ENCODE assay signal across 24 cellular contexts in the genomic region with DNA sequence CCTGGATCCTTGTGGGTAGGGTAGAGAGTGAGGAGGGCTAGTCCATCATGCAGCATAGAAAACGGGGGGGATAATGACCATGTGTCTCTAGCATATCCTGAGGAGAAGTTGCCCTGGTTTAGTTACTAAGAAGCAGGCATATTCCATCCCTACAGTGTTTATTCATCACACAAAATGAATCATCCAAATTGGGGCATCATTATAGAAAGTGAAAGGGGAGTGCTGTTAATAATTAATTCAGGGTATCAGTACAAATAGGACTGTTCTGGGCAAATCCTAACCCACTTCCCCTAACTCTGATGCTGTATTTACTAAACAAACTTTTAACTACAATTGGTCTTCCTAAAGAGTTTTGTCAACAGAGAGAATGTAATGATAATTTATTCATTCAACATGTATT.
"Had no signal": no experiment of that assay in that cellular context is flagged by ENCODE, and none has a peak within 500 bp of the region (broad histone marks: within the 10 kb centered on the region; RNA-seq: fewer than 3 reads in every experiment).

No MANE protein-coding gene starts in this region.

- H3K36me3 ChIP-seq: brain microvascular endothelial cell, cardiac muscle cell, SJCRH30 had no signal

- DNase-seq: activated CD4-positive, CD25-positive, alpha-beta regulatory T cell; activated CD8-positive, alpha-beta memory T cell treated with anti-CD3 and anti-CD28 coated beads, Interleukin-2, amount 50 U/mL, for 4 hours; activated CD8-positive, alpha-beta T cell treated with anti-CD3 and anti-CD28 coated beads for 36 hours; activated gamma-delta T cell treated with Interleukin-2 at 50 U/mL for 16 hours; activated naive CD4-positive, alpha-beta T cell treated with anti-CD3 and anti-CD28 coated beads, Interleukin-2, amount 10 ng/mL, durations not matched to agents 7 days and 5 days; activated naive CD8-positive, alpha-beta T cell treated with anti-CD3 and anti-CD28 coated beads for 36 hours; activated T-cell treated with anti-CD3 and anti-CD28 coated beads, Interleukin-2, amount 50 U/mL, for 72 hours; brain microvascular endothelial cell; MM.1S; NCI-H1105; NCI-H1436; NCI-H1694 treated with DMSO at 0.1 percent for 48 hours; NCI-H2029 treated with DMSO at 0.1 percent for 48 hours; NCI-H345; NCI-H510A; NCI-H526 treated with DMSO at 0.1 percent for 48 hours; Right ventricle myocardium superior; SJCRH30; SK-N-SH; T-helper 1 cell had no signal

- H3K27me3 ChIP-seq: brain microvascular endothelial cell, cardiac muscle cell, SJCRH30 had no signal

- H3K4me1 ChIP-seq: SJCRH30 had no signal

- H3K27ac ChIP-seq: brain microvascular endothelial cell, cardiac muscle cell, RWPE1, SJCRH30, VCaP had no signal

- H3K4me2 ChIP-seq: SK-N-SH had no signal

- ATAC-seq: activated CD8-positive, alpha-beta T cell treated with anti-CD3 and anti-CD28 coated beads for 36 hours; activated T-cell treated with anti-CD3 and anti-CD28 coated beads, Interleukin-2, amount 50 U/mL, for 72 hours; Panc1 had no signal

- H3K9me3 ChIP-seq: SJCRH30, SK-N-SH had no signal

- H3K9ac ChIP-seq: SK-N-SH had no signal

- H3K4me3 ChIP-seq: cardiac muscle cell, SJCRH30 had no signal
